ENCODE assay signal across 32 cellular contexts in the genomic region with DNA sequence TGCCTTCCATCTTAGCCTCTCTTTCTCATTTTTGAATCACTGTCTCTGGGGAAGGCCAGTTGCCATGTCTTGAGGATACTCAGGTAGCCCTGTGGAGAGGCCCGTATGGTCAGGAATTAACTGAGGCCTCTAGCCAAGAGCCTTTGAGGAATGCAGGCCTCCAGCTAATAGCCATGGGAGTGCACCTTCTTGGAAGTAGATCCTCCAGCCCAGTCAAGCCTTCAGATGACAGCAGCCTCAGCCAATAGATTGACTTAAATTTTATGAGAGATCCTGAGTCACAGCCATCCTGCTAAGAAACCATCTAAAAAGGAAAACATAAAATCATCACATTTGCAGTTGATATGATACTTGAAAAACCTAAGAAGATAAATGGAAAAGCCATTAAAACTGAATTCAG.
A peak's percentile ranks its signal among the peaks of the same experiment; 100 is the strongest.
DNase-seq lines count a peak whose midpoint lies in the region; ATAC-seq, FAIRE-seq and TF ChIP-seq lines count a peak whose summit lies in the region.
"Had no signal": no experiment of that assay in that cellular context is flagged by ENCODE, and none has a peak within 500 bp of the region (broad histone marks: within the 10 kb centered on the region; RNA-seq: fewer than 3 reads in every experiment).

No MANE protein-coding gene starts in this region.

- CTCF ChIA-PET in activated CD8-positive, alpha-beta T cell treated with anti-CD3 and anti-CD28 coated beads for 36 hours (lab: Charles Lee) = interaction anchor here (1.9 kb wide), 1 partner anchor 10 kb away, joined by 8 read pairs; no protein-coding TSS in a partner anchor
- CTCF ChIA-PET in activated CD8-positive, alpha-beta T cell treated with anti-CD3 and anti-CD28 coated beads, Interleukin-2, amount 10 ng/mL, durations not matched to agents 7 days and 5 days (lab: Charles Lee) = interaction anchor here (1.1 kb wide), 2 partner anchors 117 to 124 kb away, joined by 3 to 4 read pairs; no protein-coding TSS in a partner anchor
- CTCF ChIA-PET in CD8-positive, alpha-beta memory T cell (lab: Charles Lee) = interaction anchor here (1.5 to 2.5 kb wide), 2 partner anchors 50 to 110 kb away, joined by 3 to 16 read pairs; no protein-coding TSS in a partner anchor
- CTCF ChIA-PET in T-cell (lab: Charles Lee) = no interaction called here

- WGBS in small intestine, 3 donors = 81 to 92% (median 85%) methylated on average over 1 of the region's 1 CpG

- no peak for DNase-seq in activated CD8-positive, alpha-beta T cell treated with anti-CD3 and anti-CD28 coated beads for 36 hours
- no peak for DNase-seq in activated CD8-positive, alpha-beta T cell treated with anti-CD3 and anti-CD28 coated beads, Interleukin-2, amount 10 ng/mL, durations not matched to agents 7 days and 5 days
- DNase-seq in CD8-positive, alpha-beta memory T cell = no peak
- no peak for DNase-seq in T-cell
- peak; percentile 52 for DNase-seq in islet precursor cell
- no peak for DNase-seq in small intestine
- no peak for DNase-seq in NCI-H82 (lab: John Stamatoyannopoulos, UW)
- DNase-seq: activated CD4-positive, CD25-positive, alpha-beta regulatory T cell treated with anti-CD3 and anti-CD28 coated beads, Interleukin-2, amount 50 U/mL, for 72 hours; activated gamma-delta T cell treated with Interleukin-2 at 50 U/mL for 16 hours; activated T-cell treated with anti-CD3 and anti-CD28 coated beads, Interleukin-2, amount 50 U/mL, for 1 hour; AML-193; DMS 273 treated with DMSO at 0.1 percent for 48 hours; KBM-7; left ventricle myocardium superior; MM.1S; NCI-H1105 treated with DMSO at 0.1 percent for 48 hours; NCI-H187 treated with DMSO at 0.1 percent for 48 hours; NCI-H2171; NCI-H524; NK-92 treated with Interleukin-12 subunit alpha and Interleukin-12 subunit beta, amount 100 ng/mL, for 24 hours; right cardiac atrium; SHP77 treated with DMSO at 0.1 percent for 48 hours; spleen; stimulated activated CD4-positive, alpha-beta T cell treated with anti-CD3 and anti-CD28 coated beads, Interleukin-2, amount 100 ng/mL, for 24 hours; stimulated activated naive CD8-positive, alpha-beta T cell treated with anti-CD3 and anti-CD28 coated beads, Interleukin-15, amount 100 ng/mL, for 72 hours had no signal

- peaks cover 10% of the 10 kb centered on the region for H3K36me3 Mint-ChIP-seq in activated CD8-positive, alpha-beta T cell treated with anti-CD3 and anti-CD28 coated beads for 36 hours (ENCODE audit: low read depth)
- H3K36me3 Mint-ChIP-seq in activated CD8-positive, alpha-beta T cell treated with anti-CD3 and anti-CD28 coated beads, Interleukin-2, amount 10 ng/mL, durations not matched to agents 7 days and 5 days (ENCODE audit: low read depth) = peaks cover 12% of the 10 kb centered on the region
- H3K36me3 Mint-ChIP-seq in CD8-positive, alpha-beta memory T cell = peaks cover 8 to 27% (median 10%) of the 10 kb centered on the region in 3 donors
- H3K36me3 Mint-ChIP-seq in T-cell = peaks cover 10% of the 10 kb centered on the region

- peaks cover 43% of the 10 kb centered on the region for H3K4me1 ChIP-seq in CD8-positive, alpha-beta memory T cell (ENCODE audit: insufficient read depth, low read length)
- H3K4me1 ChIP-seq in small intestine (ENCODE audit: control insufficient read depth in 2 of 2, insufficient read depth in 1 of 2, low read depth in 1 of 2, low read length in 1 of 2) = no peaks in the 10 kb centered on the region

- no peak overlapping the region for H3K4me3 ChIP-seq in CD8-positive, alpha-beta memory T cell (ENCODE audit: low read length)
- H3K4me3 ChIP-seq in small intestine (ENCODE audit: low read depth in 1 of 2, low read length in 2 of 2) = no peak overlapping the region
- H3K4me3 ChIP-seq: spleen had no signal

- TF ChIP-seq CTCF in activated CD8-positive, alpha-beta T cell treated with anti-CD3 and anti-CD28 coated beads for 36 hours (IDR thresholded peaks at IDR 0.05) = no peak

- H3K9me3 ChIP-seq in CD8-positive, alpha-beta memory T cell (ENCODE audit: low read length) = peaks cover 4% of the 10 kb centered on the region
- H3K9me3 ChIP-seq in small intestine (ENCODE audit: control insufficient read depth, low read depth) = no peaks in the 10 kb centered on the region
- H3K9me3 ChIP-seq: neutrophil, spleen had no signal

- no peaks in the 10 kb centered on the region for H3K27me3 Mint-ChIP-seq in activated CD8-positive, alpha-beta T cell treated with anti-CD3 and anti-CD28 coated beads for 36 hours
- no peaks in the 10 kb centered on the region for H3K27me3 Mint-ChIP-seq in activated CD8-positive, alpha-beta T cell treated with anti-CD3 and anti-CD28 coated beads, Interleukin-2, amount 10 ng/mL, durations not matched to agents 7 days and 5 days (ENCODE audit: low read depth)
- peaks cover 0 to 4% of the 10 kb centered on the region in 2 donors for H3K27me3 Mint-ChIP-seq in CD8-positive, alpha-beta memory T cell
- H3K27me3 Mint-ChIP-seq in T-cell = no peaks in the 10 kb centered on the region
- H3K27me3 Mint-ChIP-seq: stimulated activated naive CD8-positive, alpha-beta T cell treated with anti-CD3 and anti-CD28 coated beads, Interleukin-15, amount 100 ng/mL, for 72 hours had no signal

- H3K9me3 Mint-ChIP-seq in activated CD8-positive, alpha-beta T cell treated with anti-CD3 and anti-CD28 coated beads for 36 hours = peaks cover 8% of the 10 kb centered on the region
- H3K9me3 Mint-ChIP-seq in activated CD8-positive, alpha-beta T cell treated with anti-CD3 and anti-CD28 coated beads, Interleukin-2, amount 10 ng/mL, durations not matched to agents 7 days and 5 days (ENCODE audit: insufficient read depth) = no peaks in the 10 kb centered on the region
- H3K9me3 Mint-ChIP-seq in CD8-positive, alpha-beta memory T cell = peaks cover 0 to 19% (median 16%) of the 10 kb centered on the region in 5 donors
- peaks cover 6 to 13% (median 8%) of the 10 kb centered on the region in 3 donors for H3K9me3 Mint-ChIP-seq in T-cell

- peak overlapping the region; percentile 71 for H3K27ac Mint-ChIP-seq in activated CD8-positive, alpha-beta T cell treated with anti-CD3 and anti-CD28 coated beads for 36 hours
- no peak overlapping the region for H3K27ac Mint-ChIP-seq in activated CD8-positive, alpha-beta T cell treated with anti-CD3 and anti-CD28 coated beads, Interleukin-2, amount 10 ng/mL, durations not matched to agents 7 days and 5 days
- peak overlapping the region in 7 of 8 donors; percentile 38 to 84 (median 62) for H3K27ac Mint-ChIP-seq in CD8-positive, alpha-beta memory T cell
- H3K27ac Mint-ChIP-seq in T-cell = peak overlapping the region; percentile 83 to 94
- H3K27ac Mint-ChIP-seq: stimulated activated naive CD8-positive, alpha-beta T cell treated with anti-CD3 and anti-CD28 coated beads, Interleukin-15, amount 100 ng/mL, for 72 hours had no signal

- H3K4me3 Mint-ChIP-seq in activated CD8-positive, alpha-beta T cell treated with anti-CD3 and anti-CD28 coated beads for 36 hours = no peak overlapping the region
- no peak overlapping the region for H3K4me3 Mint-ChIP-seq in activated CD8-positive, alpha-beta T cell treated with anti-CD3 and anti-CD28 coated beads, Interleukin-2, amount 10 ng/mL, durations not matched to agents 7 days and 5 days
- H3K4me3 Mint-ChIP-seq in CD8-positive, alpha-beta memory T cell = peak overlapping the region in 1 of 7 donors; percentile 42
- peak overlapping the region in 1 of 3 donors; percentile 48 for H3K4me3 Mint-ChIP-seq in T-cell
- H3K4me3 Mint-ChIP-seq: T-helper 2 cell treated with Interferon-gamma antibody and Interleukin-4, amounts not matched to agents 5 μg/mL and 100 μg/mL, for 36 hours had no signal

- POLR2A ChIA-PET in activated CD8-positive, alpha-beta T cell treated with anti-CD3 and anti-CD28 coated beads for 36 hours (lab: Charles Lee) = interaction anchor here (0.8 kb wide), 1 partner anchor 598 kb away, joined by 3 read pairs; no protein-coding TSS in a partner anchor
- POLR2A ChIA-PET in activated CD8-positive, alpha-beta T cell treated with anti-CD3 and anti-CD28 coated beads, Interleukin-2, amount 10 ng/mL, durations not matched to agents 7 days and 5 days (lab: Charles Lee) = no interaction called here
- POLR2A ChIA-PET in CD8-positive, alpha-beta memory T cell (lab: Charles Lee) = no interaction called here
- POLR2A ChIA-PET in T-cell (lab: Charles Lee) = interaction anchor here (0.5 to 0.7 kb wide), 2 partner anchors 47 to 109 kb away, joined by 4 to 6 read pairs; no protein-coding TSS in a partner anchor

- peaks cover 59% of the 10 kb centered on the region for H3K4me1 Mint-ChIP-seq in activated CD8-positive, alpha-beta T cell treated with anti-CD3 and anti-CD28 coated beads for 36 hours (ENCODE audit: low read depth)
- peaks cover 57% of the 10 kb centered on the region for H3K4me1 Mint-ChIP-seq in activated CD8-positive, alpha-beta T cell treated with anti-CD3 and anti-CD28 coated beads, Interleukin-2, amount 10 ng/mL, durations not matched to agents 7 days and 5 days (ENCODE audit: low read depth)
- H3K4me1 Mint-ChIP-seq in CD8-positive, alpha-beta memory T cell = peaks cover 55 to 79% (median 79%) of the 10 kb centered on the region in 3 donors
- peaks cover 69 to 74% (median 70%) of the 10 kb centered on the region in 3 donors for H3K4me1 Mint-ChIP-seq in T-cell

- H3K27me3 ChIP-seq in CD8-positive, alpha-beta memory T cell (ENCODE audit: insufficient read depth, low read length, poor library complexity, severe bottlenecking) = no peaks in the 10 kb centered on the region
- peaks cover 0 to 2% of the 10 kb centered on the region in 2 donors for H3K27me3 ChIP-seq in small intestine (ENCODE audit: control insufficient read depth in 2 of 2, insufficient read depth in 2 of 2, low read length in 2 of 2)

- ATAC-seq in activated CD8-positive, alpha-beta T cell treated with anti-CD3 and anti-CD28 coated beads for 36 hours = no peak
- ATAC-seq in activated CD8-positive, alpha-beta T cell treated with anti-CD3 and anti-CD28 coated beads, Interleukin-2, amount 10 ng/mL, durations not matched to agents 7 days and 5 days = no peak
- ATAC-seq in T-cell (replicated peaks in 1 of 4) (no peak), HG03439 (IDR thresholded peaks at IDR 0.05; ENCODE audit: unreplicated experiment) (no peak)
- ATAC-seq: left ventricle myocardium superior; right cardiac atrium; stimulated activated naive CD8-positive, alpha-beta T cell treated with anti-CD3 and anti-CD28 coated beads, Interleukin-15, amount 100 ng/mL, for 72 hours had no signal

- H3K27ac ChIP-seq in CD8-positive, alpha-beta memory T cell (ENCODE audit: low read depth, low read length) = no peak overlapping the region
- no peak overlapping the region for H3K27ac ChIP-seq in small intestine (ENCODE audit: low read depth in 1 of 2, low read length in 1 of 2)
- H3K27ac ChIP-seq: HL-60, neutrophil, spleen had no signal

- H3K36me3 ChIP-seq in CD8-positive, alpha-beta memory T cell (ENCODE audit: insufficient read depth, low read length) = no peaks in the 10 kb centered on the region
- no peaks in the 10 kb centered on the region for H3K36me3 ChIP-seq in small intestine (ENCODE audit: control insufficient read depth in 2 of 2, insufficient read depth in 2 of 2, low read length in 2 of 2)
- H3K36me3 ChIP-seq: neutrophil, spleen had no signal

- no peak for FAIRE-seq in small intestine (lab: Jason Lieb, UNC)
- FAIRE-seq: GM12892, H54, urothelium cell line had no signal

- intact Hi-C loops in activated CD8-positive, alpha-beta T cell treated with anti-CD3 and anti-CD28 coated beads for 36 hours (cut with micrococcal nuclease) = no loop called here

Comparison
In these comparisons a context has a peak if more than half of its experiments do, and no peak if none do; other contexts are left out.
1. POLR2A ChIA-PET loops: an anchor here in activated CD8-positive, alpha-beta T cell treated with anti-CD3 and anti-CD28 coated beads for 36 hours (0.8 kb wide) and T-cell (0.5 to 0.7 kb wide); none called in activated CD8-positive, alpha-beta T cell treated with anti-CD3 and anti-CD28 coated beads, Interleukin-2, amount 10 ng/mL, durations not matched to agents 7 days and 5 days and CD8-positive, alpha-beta memory T cell.
2. CTCF ChIA-PET loops: an anchor here in activated CD8-positive, alpha-beta T cell treated with anti-CD3 and anti-CD28 coated beads for 36 hours (1.9 kb wide), activated CD8-positive, alpha-beta T cell treated with anti-CD3 and anti-CD28 coated beads, Interleukin-2, amount 10 ng/mL, durations not matched to agents 7 days and 5 days (1.1 kb wide) and CD8-positive, alpha-beta memory T cell (1.5 to 2.5 kb wide); none called in T-cell.